Comparison of ENCODE assay signal across 8 cellular contexts in genomic region chr10:73576178-73576889, GRCh38. TPM values are rescaled to one million over a fixed set of nuclear protein-coding genes. Genes with fewer than 3 reads are reported as not detected.
DNase-seq lines count a peak whose midpoint lies in the region; ATAC-seq, FAIRE-seq and TF ChIP-seq lines count a peak whose summit lies in the region.

No MANE protein-coding gene starts in this region.

- H3K36me3 ChIP-seq in bronchial epithelial cell (ENCODE audit: control insufficient read depth, insufficient read depth, low read length) (no peaks in the 10 kb centered on the region), thoracic aorta (no peaks in the 10 kb centered on the region)

- H3K4me3 ChIP-seq in bronchial epithelial cell (ENCODE audit: low read depth, low read length), result no peak overlapping the region
- H3K4me3 ChIP-seq in thoracic aorta, result peak overlapping the region; percentile 50

- TF ChIP-seq CTCF in bronchial epithelial cell (IDR thresholded peaks at IDR 0.05; ENCODE audit: insufficient read depth, low read length, severe bottlenecking), result no peak
- no peak for TF ChIP-seq CTCF in thoracic aorta (IDR thresholded peaks at IDR 0.05)

- no peaks in the 10 kb centered on the region for H3K27me3 ChIP-seq in bronchial epithelial cell (ENCODE audit: control insufficient read depth, insufficient read depth, low read length)
- no peaks in the 10 kb centered on the region for H3K27me3 ChIP-seq in thoracic aorta (replicated peaks; ENCODE audit: insufficient read depth)

- H3K27ac ChIP-seq in thoracic aorta, result peak overlapping the region; percentile 72 to 75

- no peak for FAIRE-seq in bronchial epithelial cell (lab: Jason Lieb, UNC)

- peaks cover 20 to 56% of the 10 kb centered on the region in 2 donors for H3K4me1 ChIP-seq in thoracic aorta (ENCODE audit: control insufficient read depth in 1 of 2, low read depth in 2 of 2)

- peak; percentile 48 for DNase-seq in HT1080 (ENCODE audit: low read depth)
- peak; percentile 73 for DNase-seq in bronchial epithelial cell (ENCODE audit: low read depth)
- DNase-seq in left lobe of liver (ENCODE audit: low spot score), result no peak
- DNase-seq in thoracic aorta (ENCODE audit: low spot score), result peak; percentile 36

- H3K9me3 ChIP-seq in thoracic aorta, result no peaks in the 10 kb centered on the region

- ATAC-seq in left lobe of liver (peak; percentile 75), thoracic aorta (ENCODE audit: insufficient number of reproducible peaks, low FRiP score, low read depth) (peak; percentile 98), HG03521 (IDR thresholded peaks at IDR 0.05; ENCODE audit: unreplicated experiment) (no peak), GM19351 (IDR thresholded peaks at IDR 0.05; ENCODE audit: unreplicated experiment) (no peak), GM18868 (IDR thresholded peaks at IDR 0.05; ENCODE audit: unreplicated experiment) (no peak), GM21447 (IDR thresholded peaks at IDR 0.05; ENCODE audit: unreplicated experiment) (no peak)

RNA-seq across cellular contexts. Expression of gene USP54, which starts 14.8 kb away (rescaled TPM):
- 12.4 and 15.9 TPM in 2 replicates for total RNA-seq in HT1080 (2014; rRNA removed; shearing (Covaris generic))
- 9.7 and 12.1 TPM in 2 replicates for polyA plus RNA-seq in HT1080 (2015; cell fraction: cytosol; rRNA removed)
- polyA plus RNA-seq in HT1080 (2015; cell fraction: nucleus; rRNA removed), result 35.2 and 37.1 TPM in 2 replicates
- 5.8 and 24.5 TPM in 2 replicates for total RNA-seq in bronchial epithelial cell
- 4.8 TPM for total RNA-seq in left lobe of liver
- total RNA-seq in thoracic aorta, result 10 to 100 TPM; 20.1 to 45.1 TPM

Comparison
In these comparisons a context has a peak if more than half of its experiments do, and no peak if none do; other contexts are left out.
1. ATAC-seq: peak in left lobe of liver (single experiment) and thoracic aorta (single experiment); none in HG03521 (single experiment), GM19351 (single experiment), GM18868 (single experiment) and GM21447 (single experiment).